1 cellular context compared by ENCODE assay signal in the genomic region with DNA sequence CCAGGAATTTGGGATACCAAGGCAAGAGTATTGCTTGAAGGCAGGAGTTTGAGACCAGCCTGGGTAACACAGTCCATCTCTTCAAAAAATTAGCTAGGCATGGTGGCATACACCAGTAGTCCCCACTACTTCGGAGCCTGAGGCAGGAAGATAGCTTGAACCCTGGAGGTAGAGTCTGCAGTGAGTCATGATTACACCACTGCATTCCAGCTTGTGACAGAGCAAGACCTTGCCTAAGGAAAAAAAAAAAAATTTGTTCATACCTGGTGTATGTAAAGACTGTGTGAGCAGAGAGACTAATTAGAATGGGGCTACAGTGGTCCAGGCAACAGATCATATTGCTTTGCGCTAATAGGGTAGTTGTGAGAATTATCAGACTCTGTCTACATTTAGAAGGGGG.
TF ChIP-seq lines count a peak whose summit lies in the region.

No MANE protein-coding gene starts in this region.

TF ChIP-seq in HCT116, 20 proteins besides CTCF, POLR2A, EP300 and RAD21 (continued from another document):
- TF ChIP-seq, protein P1, sequence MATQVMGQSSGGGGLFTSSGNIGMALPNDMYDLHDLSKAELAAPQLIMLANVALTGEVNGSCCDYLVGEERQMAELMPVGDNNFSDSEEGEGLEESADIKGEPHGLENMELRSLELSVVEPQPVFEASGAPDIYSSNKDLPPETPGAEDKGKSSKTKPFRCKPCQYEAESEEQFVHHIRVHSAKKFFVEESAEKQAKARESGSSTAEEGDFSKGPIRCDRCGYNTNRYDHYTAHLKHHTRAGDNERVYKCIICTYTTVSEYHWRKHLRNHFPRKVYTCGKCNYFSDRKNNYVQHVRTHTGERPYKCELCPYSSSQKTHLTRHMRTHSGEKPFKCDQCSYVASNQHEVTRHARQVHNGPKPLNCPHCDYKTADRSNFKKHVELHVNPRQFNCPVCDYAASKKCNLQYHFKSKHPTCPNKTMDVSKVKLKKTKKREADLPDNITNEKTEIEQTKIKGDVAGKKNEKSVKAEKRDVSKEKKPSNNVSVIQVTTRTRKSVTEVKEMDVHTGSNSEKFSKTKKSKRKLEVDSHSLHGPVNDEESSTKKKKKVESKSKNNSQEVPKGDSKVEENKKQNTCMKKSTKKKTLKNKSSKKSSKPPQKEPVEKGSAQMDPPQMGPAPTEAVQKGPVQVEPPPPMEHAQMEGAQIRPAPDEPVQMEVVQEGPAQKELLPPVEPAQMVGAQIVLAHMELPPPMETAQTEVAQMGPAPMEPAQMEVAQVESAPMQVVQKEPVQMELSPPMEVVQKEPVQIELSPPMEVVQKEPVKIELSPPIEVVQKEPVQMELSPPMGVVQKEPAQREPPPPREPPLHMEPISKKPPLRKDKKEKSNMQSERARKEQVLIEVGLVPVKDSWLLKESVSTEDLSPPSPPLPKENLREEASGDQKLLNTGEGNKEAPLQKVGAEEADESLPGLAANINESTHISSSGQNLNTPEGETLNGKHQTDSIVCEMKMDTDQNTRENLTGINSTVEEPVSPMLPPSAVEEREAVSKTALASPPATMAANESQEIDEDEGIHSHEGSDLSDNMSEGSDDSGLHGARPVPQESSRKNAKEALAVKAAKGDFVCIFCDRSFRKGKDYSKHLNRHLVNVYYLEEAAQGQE (IDR thresholded peaks at IDR 0.05; ENCODE audit: low read depth) = no peak
- TF ChIP-seq JUND (IDR thresholded peaks at IDR 0.05) (no peak), SRF (IDR thresholded peaks at IDR 0.05; ENCODE audit: low read depth) (no peak), EZH2phosphoT487 (IDR thresholded peaks at IDR 0.05; ENCODE audit: borderline replicate concordance) (no peak)
